8 cellular contexts compared by ENCODE assay signal in genomic region chr6:13336553-13336952, GRCh38. TPM values are rescaled to one million over a fixed set of nuclear protein-coding genes. Genes with fewer than 3 reads are reported as not detected.
A peak's percentile ranks its signal among the peaks of the same experiment; 100 is the strongest.
DNase-seq lines count a peak whose midpoint lies in the region; ATAC-seq, FAIRE-seq and TF ChIP-seq lines count a peak whose summit lies in the region.

No MANE protein-coding gene starts in this region.

- H3K27ac ChIP-seq in SK-N-MC, result no peak overlapping the region
- no peak overlapping the region for H3K27ac ChIP-seq in pancreas
- H3K27ac ChIP-seq in transverse colon, result no peak overlapping the region

- H3K27me3 ChIP-seq in pancreas, result no peaks in the 10 kb centered on the region
- no peaks in the 10 kb centered on the region for H3K27me3 ChIP-seq in transverse colon

- in situ Hi-C loops in transverse colon (cut with MboI; ENCODE audit: low pct_ligation_motif_present in 1 of 4, low pct_unique_long_range_greater_than_20kb in 1 of 4, low sequenced_read_pairs in 3 of 4), result loop anchor here (10.0 to 25.0 kb wide), 6 partner anchors 142 to 726 kb away; no protein-coding TSS in a partner anchor

- no peaks in the 10 kb centered on the region for H3K36me3 ChIP-seq in SK-N-MC (ENCODE audit: insufficient read depth, low read length)
- no peaks in the 10 kb centered on the region for H3K36me3 ChIP-seq in pancreas
- no peaks in the 10 kb centered on the region for H3K36me3 ChIP-seq in transverse colon

- no peak for TF ChIP-seq EP300 in transverse colon (IDR thresholded peaks at IDR 0.05; ENCODE audit: low read depth)

- TF ChIP-seq POLR2A in transverse colon (IDR thresholded peaks at IDR 0.05), result no peak

- H3K4me1 Mint-ChIP-seq in activated naive CD4-positive, alpha-beta T cell treated with anti-CD3 and anti-CD28 coated beads for 36 hours (ENCODE audit: low read depth), result peaks cover 8% of the 10 kb centered on the region

- no peaks in the 10 kb centered on the region for H3K36me3 Mint-ChIP-seq in activated naive CD4-positive, alpha-beta T cell treated with anti-CD3 and anti-CD28 coated beads for 36 hours (ENCODE audit: low read depth)

- FAIRE-seq in pancreas (lab: Jason Lieb, UNC), result no peak

- H3K9me3 Mint-ChIP-seq in activated naive CD4-positive, alpha-beta T cell treated with anti-CD3 and anti-CD28 coated beads for 36 hours, result no peaks in the 10 kb centered on the region

- no peak overlapping the region for H3K4me3 Mint-ChIP-seq in activated naive CD4-positive, alpha-beta T cell treated with anti-CD3 and anti-CD28 coated beads for 36 hours

- no peaks in the 10 kb centered on the region for H3K27me3 Mint-ChIP-seq in activated naive CD4-positive, alpha-beta T cell treated with anti-CD3 and anti-CD28 coated beads for 36 hours (ENCODE audit: low read depth)

- WGBS in pancreas, 2 donors, result 27 to 32% methylated on average over 11 of the region's 11 CpGs
- 35 to 60% methylated on average over 3 to 11 of the region's 11 CpGs for WGBS in transverse colon (ENCODE audit: low coverage in 1 of 2), 2 donors

- no peaks in the 10 kb centered on the region for H3K9me3 ChIP-seq in SK-N-MC (ENCODE audit: low read depth, low read length)
- H3K9me3 ChIP-seq in pancreas, result no peaks in the 10 kb centered on the region
- no peaks in the 10 kb centered on the region for H3K9me3 ChIP-seq in transverse colon

- H3K4me3 ChIP-seq in SK-N-MC (no peak overlapping the region), pancreas (no peak overlapping the region), transverse colon (no peak overlapping the region)

- intact Hi-C loops in activated naive CD4-positive, alpha-beta T cell treated with anti-CD3 and anti-CD28 coated beads for 36 hours (cut with micrococcal nuclease), result loop anchor here (1.0 to 2.0 kb wide), 10 partner anchors 20 to 730 kb away; partner anchors contain the start of gene GFOD1
- intact Hi-C loops in pancreas (cut with DNase I) (loop anchor here in 1 of 3 donors (5.0 kb wide), 1 partner anchor 201 kb away; no protein-coding TSS in a partner anchor), transverse colon (cut with DNase I; ENCODE audit: low total_unique reads) (no loop called here)

- ATAC-seq in pancreas (peak; percentile 76 to 94 (median 93)), GM21515 (IDR thresholded peaks at IDR 0.05; ENCODE audit: unreplicated experiment) (no peak)

- DNase-seq in GM04504 (ENCODE audit: low read depth), result peak; percentile 95
- peak; percentile 78 for DNase-seq in NCI-H1048 (lab: John Stamatoyannopoulos, UW)
- DNase-seq in SK-N-MC (ENCODE audit: low read depth, low spot score), result peak; percentile 84
- DNase-seq in activated naive CD4-positive, alpha-beta T cell treated with anti-CD3 and anti-CD28 coated beads for 36 hours, result peak; percentile 82
- DNase-seq in globus pallidus (ENCODE audit: low spot score), result peak; percentile 73
- peak in 5 of 6 donors; percentile 59 to 87 (median 77) for DNase-seq in pancreas
- peak; percentile 79 for DNase-seq in transverse colon

- H3K4me1 ChIP-seq in pancreas (no peaks in the 10 kb centered on the region), transverse colon (peaks cover 0 to 5% (median 1%) of the 10 kb centered on the region in 4 donors)

- CTCF ChIA-PET in activated naive CD4-positive, alpha-beta T cell treated with anti-CD3 and anti-CD28 coated beads for 36 hours (lab: Charles Lee), result interaction anchor here (0.8 to 1.8 kb wide), 5 partner anchors 8 to 238 kb away, joined by 3 to 19 read pairs (median 5); partner anchors contain the start of genes SIRT5 and TBC1D7

- TF ChIP-seq CTCF in pancreas (IDR thresholded peaks at IDR 0.05) (peak; percentile 52 to 78 (median 72)), transverse colon (IDR thresholded peaks at IDR 0.05) (peak; percentile 91 to 97 (median 91))

- no peak overlapping the region for H3K27ac Mint-ChIP-seq in activated naive CD4-positive, alpha-beta T cell treated with anti-CD3 and anti-CD28 coated beads for 36 hours

- no peak overlapping the region for H3K9ac ChIP-seq in SK-N-MC (ENCODE audit: insufficient read length)

RNA-seq across cellular contexts. Expression of gene TBC1D7, which starts 8.2 kb away (rescaled TPM):
- total RNA-seq in activated naive CD4-positive, alpha-beta T cell treated with anti-CD3 and anti-CD28 coated beads for 36 hours, result 10 to 100 TPM; 25.4 to 27.1 TPM
- total RNA-seq in pancreas, result 1 to 10 TPM; 3.3 to 8.4 (median 6.5) TPM
- polyA plus RNA-seq in pancreas, result 1 to 10 TPM; 6.4 to 7.8 TPM
- total RNA-seq in transverse colon, result 10 to 100 TPM; 10.5 to 39.8 (median 15.0) TPM
